ENCODE assay signal across 9 cellular contexts in the genomic region with DNA sequence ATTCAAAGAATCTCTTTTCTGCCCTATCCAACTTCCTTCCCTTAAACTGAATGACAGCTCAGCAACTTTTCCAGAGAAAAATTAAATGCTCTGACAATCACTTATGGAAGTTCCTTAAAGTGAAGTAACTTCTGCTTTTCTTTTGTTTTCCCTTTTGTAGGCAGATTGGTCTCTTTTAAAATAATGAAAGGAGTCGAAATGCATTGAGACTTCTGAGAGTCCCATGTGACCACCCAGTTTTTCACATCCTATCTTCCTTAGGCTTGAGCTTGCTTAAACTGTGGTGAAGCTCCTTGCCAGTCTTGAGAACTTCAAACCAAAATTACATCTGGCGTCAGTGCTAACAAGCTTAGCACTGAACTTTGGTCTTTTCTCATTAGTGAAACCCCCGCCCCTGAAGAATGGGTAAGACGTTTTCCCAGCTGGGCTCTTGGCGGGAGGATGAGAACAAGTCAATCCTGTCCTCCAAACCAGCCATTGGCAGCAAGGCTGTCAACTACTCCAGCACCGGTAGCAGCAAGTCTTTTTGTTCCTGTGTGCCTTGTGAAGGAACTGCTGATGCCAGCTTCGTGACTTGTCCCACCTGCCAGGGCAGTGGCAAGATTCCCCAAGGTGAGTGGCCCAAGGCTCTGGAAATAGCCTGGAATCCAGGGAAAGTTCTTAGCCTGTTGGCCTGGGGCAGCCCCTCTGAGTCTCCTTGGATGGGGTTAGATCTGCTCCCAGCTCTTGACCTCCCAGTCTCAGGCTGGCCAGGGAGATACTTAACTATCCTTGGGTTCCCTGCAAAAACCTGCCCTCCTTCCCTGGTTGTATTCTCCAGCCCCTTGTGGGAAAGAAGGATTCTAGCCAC. TPM values are rescaled to one million over a fixed set of nuclear protein-coding genes. Genes with fewer than 3 reads are reported as not detected.
A peak's percentile ranks its signal among the peaks of the same experiment; 100 is the strongest.
DNase-seq lines count a peak whose midpoint lies in the region; ATAC-seq and TF ChIP-seq lines count a peak whose summit lies in the region.
"Had no signal": no experiment of that assay in that cellular context is flagged by ENCODE, and none has a peak within 500 bp of the region (broad histone marks: within the 10 kb centered on the region; RNA-seq: fewer than 3 reads in every experiment).

No MANE protein-coding gene starts in this region.

- no peak for ATAC-seq in HG03354 (IDR thresholded peaks at IDR 0.05; ENCODE audit: poor library complexity, severe bottlenecking, unreplicated experiment)
- no peak for ATAC-seq in HG03521 (IDR thresholded peaks at IDR 0.05; ENCODE audit: unreplicated experiment)
- no peak for ATAC-seq in GM21390 (IDR thresholded peaks at IDR 0.05; ENCODE audit: unreplicated experiment)

- peaks cover 22% of the 10 kb centered on the region for H3K4me1 ChIP-seq in CD4-positive, alpha-beta memory T cell (ENCODE audit: insufficient read depth, low read length)

- H3K4me3 Mint-ChIP-seq in CD4-positive, alpha-beta memory T cell = peak overlapping the region; percentile 92 to 100 (median 99)
- peak overlapping the region; percentile 93 to 97 (median 97) for H3K4me3 Mint-ChIP-seq in nephron

- POLR2A ChIA-PET in CD4-positive, alpha-beta memory T cell (lab: Charles Lee; ENCODE audit: partially characterized antibody) = interaction anchor here (1.2 to 8.1 kb wide), 11 partner anchors 9 to 215 kb away, joined by 4 to 128 read pairs (median 16); a partner anchor contains a TSS

- H3K9me3 Mint-ChIP-seq in CD4-positive, alpha-beta memory T cell = no peaks in the 10 kb centered on the region
- no peaks in the 10 kb centered on the region for H3K9me3 Mint-ChIP-seq in nephron

- CTCF ChIA-PET in CD4-positive, alpha-beta memory T cell (lab: Charles Lee; ENCODE audit: partially characterized antibody) = interaction anchor here (0.7 to 2.7 kb wide), 6 partner anchors 102 to 271 kb away, joined by 3 to 13 read pairs (median 4); a partner anchor contains a TSS

- TF ChIP-seq CTCF in dorsolateral prefrontal cortex (IDR thresholded peaks at IDR 0.05 in 54 of 56, conservative IDR thresholded peaks at IDR 0.05 in 2 of 56; ENCODE audit: low read depth in 1 of 56, partially characterized antibody in 56 of 56) = no peak
- no peak for TF ChIP-seq CTCF in nephron (IDR thresholded peaks at IDR 0.05; ENCODE audit: unreplicated experiment in 3 of 3)

- no peaks in the 10 kb centered on the region for H3K27me3 ChIP-seq in CD4-positive, alpha-beta memory T cell (ENCODE audit: insufficient read depth, low read length)
- H3K27me3 ChIP-seq in dorsolateral prefrontal cortex = no peaks in the 10 kb centered on the region

- H3K27ac Mint-ChIP-seq in CD4-positive, alpha-beta memory T cell = peak overlapping the region; percentile 84 to 99 (median 98)
- H3K27ac Mint-ChIP-seq in nephron = peak overlapping the region; percentile 79 to 94 (median 87)

- H3K27me3 Mint-ChIP-seq in CD4-positive, alpha-beta memory T cell = no peaks in the 10 kb centered on the region
- no peaks in the 10 kb centered on the region for H3K27me3 Mint-ChIP-seq in nephron (ENCODE audit: low read depth)

- peak overlapping the region; percentile 87 for H3K27ac ChIP-seq in CD4-positive, alpha-beta memory T cell (ENCODE audit: low read depth, low read length)
- peak overlapping the region in 26 of 59 donors; percentile 2 to 84 (median 49) for H3K27ac ChIP-seq in dorsolateral prefrontal cortex

- no peaks in the 10 kb centered on the region for H3K9me3 ChIP-seq in CD4-positive, alpha-beta memory T cell (ENCODE audit: control insufficient read depth in 1 of 2, low read length in 2 of 2)

- peaks cover 9% of the 10 kb centered on the region for H3K36me3 ChIP-seq in CD4-positive, alpha-beta memory T cell (ENCODE audit: insufficient read depth, low read length)

- peaks cover 19 to 54% of the 10 kb centered on the region in 2 donors for H3K36me3 Mint-ChIP-seq in CD4-positive, alpha-beta memory T cell
- peaks cover 29% of the 10 kb centered on the region for H3K36me3 Mint-ChIP-seq in nephron (ENCODE audit: low read depth)

- intact Hi-C loops in CD4-positive, alpha-beta memory T cell (cut with micrococcal nuclease) = loop anchor here (1.0 to 5.0 kb wide), 2 partner anchors 86 to 207 kb away; a partner anchor contains a TSS
- intact Hi-C loops in dorsolateral prefrontal cortex (cut with DNase I) = no loop called here

- H3K4me1 Mint-ChIP-seq in CD4-positive, alpha-beta memory T cell = peaks cover 19 to 42% (median 34%) of the 10 kb centered on the region in 4 donors
- H3K4me1 Mint-ChIP-seq in nephron = peaks cover 22% of the 10 kb centered on the region

- H3K4me3 ChIP-seq in CD4-positive, alpha-beta memory T cell (ENCODE audit: low read length in 2 of 2) = peak overlapping the region; percentile 39 to 86
- H3K4me3 ChIP-seq in dorsolateral prefrontal cortex = peak overlapping the region in 40 of 59 donors; percentile 12 to 69 (median 54)

- peak in 1 of 5 donors; percentile 20 for DNase-seq in CD4-positive, alpha-beta memory T cell
- DNase-seq in NAMALWA (ENCODE audit: low spot score) (peak; percentile 38), dorsolateral prefrontal cortex (no peak), NCI-H1105 treated with DMSO at 0.1 percent for 48 hours (lab: John Stamatoyannopoulos, UW) (no peak)

RNA-seq across cellular contexts. Expression of a gene that starts 1.2 kb away (rescaled TPM):
- total RNA-seq in CD4-positive, alpha-beta memory T cell = 10 to 100 TPM; 12.5 to 12.8 TPM
- polyA plus RNA-seq in CD4-positive, alpha-beta memory T cell = 1 to 10 TPM; 1.5 to 3.5 TPM
- total RNA-seq in dorsolateral prefrontal cortex = 10 to 100 TPM in 19 of 120 experiments, 1 to 10 TPM in 101; 1.8 to 12.8 (median 6.6) TPM

RNA-seq across cellular contexts. Expression of a gene that starts 15.6 kb away (rescaled TPM):
- 1 to 10 TPM; 1.3 to 2.1 TPM for total RNA-seq in CD4-positive, alpha-beta memory T cell
- polyA plus RNA-seq in CD4-positive, alpha-beta memory T cell = under 1 TPM in 1 of 2 donors, not detected in 1; 0.70 TPM
- 1 to 10 TPM in 6 of 120 experiments, under 1 TPM in 7, not detected in 107; 0.46 to 1.6 (median 0.96) TPM for total RNA-seq in dorsolateral prefrontal cortex

RNA-seq across cellular contexts. Expression of a gene that starts 20.9 kb away (rescaled TPM):
- total RNA-seq in CD4-positive, alpha-beta memory T cell = 1,000 to 10,000 TPM; 2,221 to 3,168 TPM
- not detected for polyA plus RNA-seq in CD4-positive, alpha-beta memory T cell
- total RNA-seq in dorsolateral prefrontal cortex = 1,000 to 10,000 TPM; 1,318 to 8,938 (median 3,556) TPM
- total RNA-seq: myocyte had no signal

RNA-seq across cellular contexts. Expression of a gene that starts 41.9 kb away (rescaled TPM):
- total RNA-seq in CD4-positive, alpha-beta memory T cell = 10 to 100 TPM; 90.3 to 93.2 TPM
- polyA plus RNA-seq in CD4-positive, alpha-beta memory T cell = 10 to 100 TPM; 66.1 to 76.3 TPM
- 100 to 1,000 TPM in 22 of 120 experiments, 10 to 100 TPM in 98; 77.1 to 121 (median 91.7) TPM for total RNA-seq in dorsolateral prefrontal cortex
